ENCODE assay signal across 8 cellular contexts in the genomic region with DNA sequence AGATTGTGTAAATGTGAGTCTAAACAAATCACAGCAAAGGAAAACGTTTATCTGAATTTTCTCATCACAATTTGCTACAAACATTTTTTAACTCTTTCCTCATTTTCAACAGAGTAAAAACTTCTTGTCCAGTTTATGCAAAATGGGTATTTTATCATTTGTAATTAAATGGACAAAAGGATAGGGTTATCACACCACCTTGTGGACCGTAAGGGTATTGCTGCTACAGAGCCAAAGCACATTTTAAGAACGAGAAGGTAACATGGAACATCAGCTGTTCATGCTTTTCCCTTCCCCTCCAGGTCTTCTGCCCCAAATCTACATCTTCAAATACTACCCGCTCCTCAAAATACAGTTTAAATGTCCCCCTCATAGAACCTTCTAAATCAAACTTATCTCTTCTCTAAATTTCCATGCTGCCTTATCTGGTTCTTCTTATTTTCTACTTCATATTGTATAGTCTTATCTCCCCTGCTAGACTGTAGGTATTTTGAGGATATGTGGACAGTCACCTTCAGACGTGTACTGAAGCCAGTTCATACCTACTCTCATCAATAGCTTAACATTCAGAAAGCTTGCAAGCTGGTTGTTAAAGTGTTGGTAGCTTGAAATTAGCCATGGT. TPM values are rescaled to one million over a fixed set of nuclear protein-coding genes. Genes with fewer than 3 reads are reported as not detected.
DNase-seq lines count a peak whose midpoint lies in the region; ATAC-seq and TF ChIP-seq lines count a peak whose summit lies in the region.

No MANE protein-coding gene starts in this region.

- no peak overlapping the region for H3K4me3 ChIP-seq in LNCaP clone FGC (ENCODE audit: low read depth, low read length)
- no peak overlapping the region for H3K4me3 ChIP-seq in fibroblast of the aortic adventitia (ENCODE audit: low read depth, low read length)
- no peak overlapping the region for H3K4me3 ChIP-seq in parathyroid adenoma (ENCODE audit: low read depth, low read length)

- no peaks in the 10 kb centered on the region for H3K4me1 ChIP-seq in parathyroid adenoma

- peak; percentile 10 to 18 for DNase-seq in stimulated activated CD4-positive, alpha-beta T cell treated with anti-CD3 and anti-CD28 coated beads, Interleukin-2, amount 100 ng/mL, for 48 hours
- no peak for DNase-seq in stimulated activated CD4-positive, alpha-beta T cell treated with anti-CD3 and anti-CD28 coated beads, Interleukin-4, amount 100 ng/mL, for 1 hour
- DNase-seq in LNCaP clone FGC (ENCODE audit: low read depth) (no peak), fibroblast of the aortic adventitia (ENCODE audit: low read depth) (peak; percentile 66)
- peak; percentile 29 for DNase-seq in activated CD4-positive, CD25-positive, alpha-beta regulatory T cell treated with anti-CD3 and anti-CD28 coated beads, Interleukin-2, amount 50 U/mL, for 72 hours

- ATAC-seq in GM21825 (IDR thresholded peaks at IDR 0.05; ENCODE audit: unreplicated experiment) (peak; percentile 81), GM18498 (IDR thresholded peaks at IDR 0.05; ENCODE audit: unreplicated experiment) (no peak)

- peak; percentile 88 for TF ChIP-seq CTCF in LNCaP clone FGC (IDR thresholded peaks at IDR 0.05; ENCODE audit: control insufficient read depth, extremely low read depth, insufficient read depth)
- TF ChIP-seq CTCF in fibroblast of the aortic adventitia (IDR thresholded peaks at IDR 0.05; ENCODE audit: insufficient read depth, low read length): peak; percentile 96
- peak; percentile 95 for TF ChIP-seq CTCF in parathyroid adenoma (IDR thresholded peaks at IDR 0.05)

- H3K27me3 ChIP-seq in parathyroid adenoma (ENCODE audit: control insufficient read depth, insufficient read depth, low read length): no peaks in the 10 kb centered on the region

- H3K36me3 ChIP-seq in parathyroid adenoma (ENCODE audit: control insufficient read depth, insufficient read depth, low read length): no peaks in the 10 kb centered on the region

- H3K79me2 ChIP-seq in parathyroid adenoma: no peaks in the 10 kb centered on the region

- H2AFZ ChIP-seq in parathyroid adenoma: peak overlapping the region; percentile 2

- no peak overlapping the region for H3K27ac ChIP-seq in parathyroid adenoma

- H3K4me2 ChIP-seq in parathyroid adenoma (ENCODE audit: low read length): no peak overlapping the region

- no peak overlapping the region for H3K9ac ChIP-seq in parathyroid adenoma

- no peaks in the 10 kb centered on the region for H3K9me3 ChIP-seq in parathyroid adenoma (ENCODE audit: control insufficient read depth, low read length)

RNA-seq across cellular contexts. Expression of a gene that starts 12.8 kb away (rescaled TPM):
- total RNA-seq in fibroblast of the aortic adventitia (ENCODE audit: low replicate concordance): 12.6 and 25.4 TPM in 2 replicates

Comparison
In these comparisons a context has a peak if more than half of its experiments do, and no peak if none do; other contexts are left out.
1. DNase-seq: peak in stimulated activated CD4-positive, alpha-beta T cell treated with anti-CD3 and anti-CD28 coated beads, Interleukin-2, amount 100 ng/mL, for 48 hours (2 of 2), activated CD4-positive, CD25-positive, alpha-beta regulatory T cell treated with anti-CD3 and anti-CD28 coated beads, Interleukin-2, amount 50 U/mL, for 72 hours (single experiment) and fibroblast of the aortic adventitia (single experiment); none in stimulated activated CD4-positive, alpha-beta T cell treated with anti-CD3 and anti-CD28 coated beads, Interleukin-4, amount 100 ng/mL, for 1 hour (single experiment) and LNCaP clone FGC (single experiment).
2. Peak in every context shown above with its lines, with median percentiles within 50 percentile points of each other: CTCF ChIP-seq.